Comparison of ENCODE assay signal across 9 cellular contexts in the genomic region with DNA sequence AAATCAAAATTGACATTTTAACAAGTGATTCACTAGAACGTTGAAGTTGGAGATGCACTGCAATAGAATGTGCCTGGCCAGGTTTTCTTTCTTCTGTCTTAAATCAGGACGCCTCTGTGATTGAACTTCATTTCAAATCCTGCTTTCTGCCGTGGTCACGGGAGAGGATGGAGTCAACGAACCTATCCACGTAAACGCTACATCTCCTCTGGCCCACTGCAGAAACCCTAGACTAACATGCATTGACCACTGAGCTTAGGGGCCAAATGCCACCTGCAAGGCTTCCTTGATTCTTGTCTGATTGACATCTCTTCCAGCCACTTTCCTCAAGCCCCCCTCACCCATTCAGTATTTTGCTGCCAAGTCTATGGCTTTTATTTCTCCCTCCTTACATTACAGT. TPM values are rescaled to one million over a fixed set of nuclear protein-coding genes. Genes with fewer than 3 reads are reported as not detected.
"Had no signal": no experiment of that assay in that cellular context is flagged by ENCODE, and none has a peak within 500 bp of the region (broad histone marks: within the 10 kb centered on the region; RNA-seq: fewer than 3 reads in every experiment).

No MANE protein-coding gene starts in this region.

- H3K4me1 ChIP-seq: foreskin keratinocyte, uterus had no signal

- H3K27ac ChIP-seq: foreskin keratinocyte, thyroid gland, uterus, WERI-Rb-1 had no signal

- H3K9me3 ChIP-seq: thyroid gland, uterus had no signal

- H3K4me3 Mint-ChIP-seq: activated naive CD8-positive, alpha-beta T cell treated with anti-CD3 and anti-CD28 coated beads for 36 hours had no signal

- H3K27ac Mint-ChIP-seq: activated naive CD8-positive, alpha-beta T cell treated with anti-CD3 and anti-CD28 coated beads for 36 hours; mesothelial cell of epicardium had no signal

- DNase-seq: activated CD4-positive, alpha-beta T cell treated with anti-CD3 and anti-CD28 coated beads for 4 hours had no signal

- H3K36me3 ChIP-seq: thyroid gland, uterus, WERI-Rb-1 had no signal

RNA-seq across cellular contexts. Expression of a gene that starts 6.3 kb away (rescaled TPM):
- total RNA-seq: activated naive CD8-positive, alpha-beta T cell treated with anti-CD3 and anti-CD28 coated beads for 36 hours; T-helper 1 cell treated with Interleukin-12 subunit alpha and Interleukin-12 subunit beta and Interleukin-4 antibody, amounts not matched to agents 30 ng/mL and 1 ng/mL, for 36 hours had no signal
- polyA plus RNA-seq: smooth muscle cell had no signal
